In the genomic region with DNA sequence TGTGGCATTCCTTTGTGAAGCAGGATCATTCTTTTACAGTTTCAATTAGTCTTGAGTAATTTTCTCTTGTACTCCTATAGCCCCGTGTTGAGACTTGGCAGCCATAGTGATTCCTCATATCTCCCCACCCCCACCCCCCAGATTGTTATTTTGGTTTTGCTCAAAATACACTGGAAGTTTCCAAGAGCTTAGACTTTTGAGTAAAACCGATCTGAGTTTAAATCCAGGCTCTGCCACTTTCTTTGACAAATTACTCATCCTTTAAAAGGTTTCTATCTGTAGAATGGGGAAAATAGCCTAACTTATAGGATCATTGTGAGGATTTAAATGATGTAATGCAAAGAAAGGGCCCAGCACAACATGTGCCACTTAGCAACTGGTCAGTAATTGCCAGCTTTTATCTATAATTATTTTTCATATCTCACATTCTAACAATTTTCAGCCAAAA, we compare ENCODE assay signal across 16 cellular contexts.
"Had no signal": no experiment of that assay in that cellular context is flagged by ENCODE, and none has a peak within 500 bp of the region (broad histone marks: within the 10 kb centered on the region; RNA-seq: fewer than 3 reads in every experiment).

No MANE protein-coding gene starts in this region.

- DNase-seq: activated CD4-positive, alpha-beta T cell treated with anti-CD3 and anti-CD28 coated beads for 1 hour; activated CD4-positive, alpha-beta T cell treated with anti-CD3 and anti-CD28 coated beads, Interleukin-2, amount 50 U/mL, for 48 hours; activated CD8-positive, alpha-beta memory T cell treated with anti-CD3 and anti-CD28 coated beads, Interleukin-2, amount 10 ng/mL, durations not matched to agents 7 days and 5 days; activated gamma-delta T cell; activated T-cell treated with anti-CD3 and anti-CD28 coated beads, Interleukin-2, amount 50 U/mL, for 4 hours; aorta; effector CD4-positive, alpha-beta T cell; gastrocnemius medialis; stimulated activated CD4-positive, alpha-beta T cell treated with anti-CD3 and anti-CD28 coated beads, Interleukin-4, amount 100 ng/mL, for 1 hour; stimulated activated CD8-positive, alpha-beta memory T cell treated with anti-CD3 and anti-CD28 coated beads, Interleukin-4, amount 100 ng/mL, for 48 hours; stimulated activated naive CD8-positive, alpha-beta T cell treated with anti-CD3 and anti-CD28 coated beads, Interleukin-15, Interleukin-2, amounts not matched to agents 100 U/mL and 50 U/mL, for 24 hours; upper lobe of left lung had no signal

- FAIRE-seq: keratinocyte had no signal

- H3K4me1 ChIP-seq: gastrocnemius medialis, parathyroid adenoma, suprapubic skin, upper lobe of left lung had no signal

- H3K27me3 ChIP-seq: gastrocnemius medialis, suprapubic skin, upper lobe of left lung had no signal

- H3K9ac ChIP-seq: parathyroid adenoma had no signal

- H3K27ac ChIP-seq: coronary artery, gastrocnemius medialis, parathyroid adenoma, suprapubic skin, upper lobe of left lung had no signal

- H3K9me3 ChIP-seq: gastrocnemius medialis, suprapubic skin, upper lobe of left lung had no signal

- H3K4me3 ChIP-seq: coronary artery, gastrocnemius medialis, suprapubic skin, upper lobe of left lung had no signal

- H3K36me3 ChIP-seq: gastrocnemius medialis, suprapubic skin, upper lobe of left lung had no signal

- H3K79me2 ChIP-seq: parathyroid adenoma had no signal

- H2AFZ ChIP-seq: parathyroid adenoma had no signal

- ATAC-seq: activated CD8-positive, alpha-beta memory T cell treated with anti-CD3 and anti-CD28 coated beads, Interleukin-2, amount 10 ng/mL, durations not matched to agents 7 days and 5 days; activated T-cell treated with anti-CD3 and anti-CD28 coated beads, Interleukin-2, amount 50 U/mL, for 4 hours; gastrocnemius medialis; stimulated activated naive CD8-positive, alpha-beta T cell treated with anti-CD3 and anti-CD28 coated beads, Interleukin-15, Interleukin-2, amounts not matched to agents 100 U/mL and 50 U/mL, for 24 hours had no signal
